ENCODE assay signal across 21 cellular contexts in genomic region chr1:247411583-247412295, GRCh38. TPM values are rescaled to one million over a fixed set of nuclear protein-coding genes. Genes with fewer than 3 reads are reported as not detected.
"Had no signal": no experiment of that assay in that cellular context is flagged by ENCODE, and none has a peak within 500 bp of the region (broad histone marks: within the 10 kb centered on the region; RNA-seq: fewer than 3 reads in every experiment).

No MANE protein-coding gene starts in this region.

- H3K9me3 ChIP-seq: stomach, thoracic aorta had no signal

- H3K9me3 Mint-ChIP-seq: activated T-cell treated with anti-CD3 and anti-CD28 coated beads, Interleukin-2, amount 50 U/mL, for 24 hours; endodermal cell; neural crest cell had no signal

- H3K27me3 Mint-ChIP-seq: activated naive CD8-positive, alpha-beta T cell treated with anti-CD3 and anti-CD28 coated beads for 36 hours; activated T-cell treated with anti-CD3 and anti-CD28 coated beads, Interleukin-2, amount 50 U/mL, for 24 hours had no signal

- H3K27me3 ChIP-seq: brain microvascular endothelial cell, hepatocyte had no signal

- H3K36me3 ChIP-seq: brain microvascular endothelial cell, stomach, thoracic aorta had no signal

- DNase-seq: activated CD4-positive, alpha-beta T cell treated with anti-CD3 and anti-CD28 coated beads, Interleukin-2, amount 50 U/mL, for 4 hours; activated CD4-positive, CD25-positive, alpha-beta regulatory T cell; activated gamma-delta T cell treated with Interleukin-2 at 50 U/mL for 16 hours; activated naive CD8-positive, alpha-beta T cell treated with anti-CD3 and anti-CD28 coated beads for 36 hours; activated T-cell treated with anti-CD3 and anti-CD28 coated beads, Interleukin-2, amount 50 U/mL, for 24 hours; brain microvascular endothelial cell; cerebellar nuclear complex; dermis blood vessel endothelial cell; endodermal cell; erythroblast; stimulated activated CD4-positive, alpha-beta T cell treated with anti-CD3 and anti-CD28 coated beads, Interleukin-4, amount 100 ng/mL, for 4 hours; stomach had no signal

- H3K27ac ChIP-seq: brain microvascular endothelial cell, hepatocyte, parathyroid adenoma, stomach, thoracic aorta had no signal

- H3K4me3 Mint-ChIP-seq: activated naive CD8-positive, alpha-beta T cell treated with anti-CD3 and anti-CD28 coated beads for 36 hours; activated T-cell treated with anti-CD3 and anti-CD28 coated beads, Interleukin-2, amount 50 U/mL, for 24 hours; endodermal cell; neural crest cell had no signal

- H3K27ac Mint-ChIP-seq: activated naive CD8-positive, alpha-beta T cell treated with anti-CD3 and anti-CD28 coated beads for 36 hours; activated T-cell treated with anti-CD3 and anti-CD28 coated beads, Interleukin-2, amount 50 U/mL, for 24 hours; endodermal cell had no signal

- H3K4me1 ChIP-seq: parathyroid adenoma, stomach had no signal

- H3K4me3 ChIP-seq: hepatocyte, stomach, thoracic aorta had no signal

- H3K4me1 Mint-ChIP-seq: endodermal cell, neural crest cell had no signal

RNA-seq across cellular contexts. Expression of gene NLRP3, which starts 4.2 kb away (rescaled TPM):
- total RNA-seq: dermis blood vessel endothelial cell had no signal
- polyA plus RNA-seq: hepatocyte had no signal

RNA-seq across cellular contexts. Expression of gene OR2B11, which starts 46.2 kb away (rescaled TPM):
- total RNA-seq: activated naive CD8-positive, alpha-beta T cell treated with anti-CD3 and anti-CD28 coated beads for 36 hours; endodermal cell; hepatocyte; kidney epithelial cell; liver; mesenteric fat pad; neural crest cell; skeletal muscle tissue; stomach; thoracic aorta; urinary bladder had no signal
- polyA plus RNA-seq: hepatocyte, liver, stomach, urinary bladder had no signal
